Comparison of ENCODE assay signal across 9 cellular contexts in genomic region chr2:100291152-100291970, GRCh38. TPM values are rescaled to one million over a fixed set of nuclear protein-coding genes. Genes with fewer than 3 reads are reported as not detected.
DNase-seq lines count a peak whose midpoint lies in the region; ATAC-seq and TF ChIP-seq lines count a peak whose summit lies in the region.
"Had no signal": no experiment of that assay in that cellular context is flagged by ENCODE, and none has a peak within 500 bp of the region (broad histone marks: within the 10 kb centered on the region; RNA-seq: fewer than 3 reads in every experiment).

No MANE protein-coding gene starts in this region.

- TF ChIP-seq CTCF in osteoblast (IDR thresholded peaks at IDR 0.05; ENCODE audit: extremely low read depth, low read depth, low read length) = no peak

- no peak overlapping the region for H2AFZ ChIP-seq in osteoblast (ENCODE audit: low read length)

- H3K79me2 ChIP-seq in osteoblast (ENCODE audit: insufficient read depth, low read length) = no peaks in the 10 kb centered on the region

- H4K20me1 ChIP-seq in osteoblast (ENCODE audit: insufficient read depth, low read length) = no peaks in the 10 kb centered on the region

- intact Hi-C loops in aorta (cut with DNase I) = no loop called here

- WGBS in aorta, 2 donors = 70 to 77% methylated on average over 13 of the region's 13 CpGs

- H3K9me3 ChIP-seq in CD8-positive, alpha-beta memory T cell (ENCODE audit: low read length) = no peaks in the 10 kb centered on the region
- H3K9me3 ChIP-seq in MG63 (no peaks in the 10 kb centered on the region), endocrine pancreas (ENCODE audit: control insufficient read depth, low read length) (no peaks in the 10 kb centered on the region), osteoblast (ENCODE audit: low read depth, low read length) (no peaks in the 10 kb centered on the region), aorta (ENCODE audit: control insufficient read depth, low read length) (no peaks in the 10 kb centered on the region)

- H3K4me1 Mint-ChIP-seq in CD8-positive, alpha-beta memory T cell = peaks cover 0 to 10% (median 0%) of the 10 kb centered on the region in 3 donors
- H3K4me1 Mint-ChIP-seq: naive B cell had no signal

- H3K4me3 Mint-ChIP-seq in CD8-positive, alpha-beta memory T cell = no peak overlapping the region
- H3K4me3 Mint-ChIP-seq: naive B cell had no signal

- peak; percentile 78 for ATAC-seq in aorta (ENCODE audit: low FRiP score)
- ATAC-seq in GM19328 (IDR thresholded peaks at IDR 0.05; ENCODE audit: unreplicated experiment) = no peak

- CTCF ChIA-PET in CD8-positive, alpha-beta memory T cell (lab: Charles Lee) = interaction anchor here (1.5 kb wide), 1 partner anchor 28 kb away, joined by 3 read pairs; no protein-coding TSS in a partner anchor

- peak overlapping the region; percentile 22 for H3K9ac ChIP-seq in endocrine pancreas (ENCODE audit: control insufficient read depth, insufficient read depth, low read length)

- peaks cover under 1% of the 10 kb centered on the region for H3K27me3 ChIP-seq in CD8-positive, alpha-beta memory T cell (ENCODE audit: insufficient read depth, low read length, poor library complexity, severe bottlenecking)
- H3K27me3 ChIP-seq in MG63 = no peaks in the 10 kb centered on the region
- H3K27me3 ChIP-seq in endocrine pancreas (ENCODE audit: control insufficient read depth, insufficient read depth, low read length) = no peaks in the 10 kb centered on the region
- peaks cover 16% of the 10 kb centered on the region for H3K27me3 ChIP-seq in osteoblast (ENCODE audit: insufficient read depth, low read length)
- no peaks in the 10 kb centered on the region for H3K27me3 ChIP-seq in aorta (ENCODE audit: control insufficient read depth in 1 of 2, insufficient read depth in 2 of 2, low read length in 1 of 2)

- peak in 4 of 5 donors; percentile 3 to 75 (median 40) for DNase-seq in CD8-positive, alpha-beta memory T cell
- peak; percentile 93 for DNase-seq in MG63
- DNase-seq in activated CD4-positive, alpha-beta T cell treated with anti-CD3 and anti-CD28 coated beads for 48 hours = peak; percentile 78
- no peak for DNase-seq in osteoblast (ENCODE audit: insufficient read length, low spot score, missing footprints)
- peak in 1 of 2 donors; percentile 54 for DNase-seq in aorta
- no peak for DNase-seq in NCI-H2171 treated with DMSO at 0.1 percent for 48 hours (lab: John Stamatoyannopoulos, UW)
- DNase-seq: naive B cell had no signal

- H3K27me3 Mint-ChIP-seq in CD8-positive, alpha-beta memory T cell = peaks cover 4 to 5% of the 10 kb centered on the region in 2 donors

- H3K36me3 Mint-ChIP-seq in CD8-positive, alpha-beta memory T cell = no peaks in the 10 kb centered on the region
- H3K36me3 Mint-ChIP-seq: naive B cell had no signal

- peak overlapping the region; percentile 68 for H3K27ac ChIP-seq in CD8-positive, alpha-beta memory T cell (ENCODE audit: low read depth, low read length)
- H3K27ac ChIP-seq in osteoblast (ENCODE audit: low read depth, low read length) (peak overlapping the region; percentile 91), aorta (ENCODE audit: low read depth in 1 of 2, low read length in 2 of 2) (no peak overlapping the region)

- no peak overlapping the region for H3K27ac Mint-ChIP-seq in CD8-positive, alpha-beta memory T cell

- H3K36me3 ChIP-seq in CD8-positive, alpha-beta memory T cell (ENCODE audit: insufficient read depth, low read length) = no peaks in the 10 kb centered on the region
- H3K36me3 ChIP-seq in MG63 (no peaks in the 10 kb centered on the region), endocrine pancreas (ENCODE audit: control insufficient read depth, insufficient read depth, low read length) (peaks cover 10% of the 10 kb centered on the region), osteoblast (ENCODE audit: insufficient read depth, low read length) (no peaks in the 10 kb centered on the region), aorta (ENCODE audit: control insufficient read depth in 1 of 2, insufficient read depth in 2 of 2, low read length in 1 of 2) (peaks cover 0 to 7% of the 10 kb centered on the region in 2 donors)

- POLR2A ChIA-PET in CD8-positive, alpha-beta memory T cell (lab: Charles Lee) = no interaction called here

- no peak overlapping the region for H3K4me3 ChIP-seq in CD8-positive, alpha-beta memory T cell (ENCODE audit: low read length)
- H3K4me3 ChIP-seq in MG63 (no peak overlapping the region), endocrine pancreas (ENCODE audit: control insufficient read depth, insufficient read depth, low read length) (no peak overlapping the region), osteoblast (ENCODE audit: insufficient read depth, low read length) (no peak overlapping the region), aorta (ENCODE audit: low read length in 2 of 2) (no peak overlapping the region)

- H3K4me1 ChIP-seq in CD8-positive, alpha-beta memory T cell (ENCODE audit: insufficient read depth, low read length) = peaks cover 5% of the 10 kb centered on the region
- H3K4me1 ChIP-seq in endocrine pancreas (ENCODE audit: control insufficient read depth, insufficient read depth, low read length) (peaks cover 12% of the 10 kb centered on the region), osteoblast (ENCODE audit: insufficient read depth, low read length) (peaks cover 23% of the 10 kb centered on the region), aorta (ENCODE audit: control insufficient read depth in 1 of 2, insufficient read depth in 2 of 2, low read length in 2 of 2) (no peaks in the 10 kb centered on the region)

- peak overlapping the region; percentile 42 for H3K4me2 ChIP-seq in osteoblast (ENCODE audit: insufficient read depth, low read length)

- no peaks in the 10 kb centered on the region for H3K9me3 Mint-ChIP-seq in CD8-positive, alpha-beta memory T cell
- H3K9me3 Mint-ChIP-seq: naive B cell had no signal

RNA-seq across cellular contexts. Expression of gene LONRF2, which starts 30.9 kb away (rescaled TPM):
- under 1 TPM; 0.13 to 0.20 TPM for total RNA-seq in CD8-positive, alpha-beta memory T cell
- polyA plus RNA-seq in CD8-positive, alpha-beta memory T cell = not detected
- total RNA-seq in MG63 (2014; rRNA removed; shearing (Covaris generic); ENCODE audit: low replicate concordance) = 1.4 and 2.0 TPM in 2 replicates
- total RNA-seq in osteoblast (under 0.01 TPM in 2 replicates), aorta (10 to 100 TPM; 10.3 to 10.9 TPM)
- under 1 TPM; 0.43 to 0.75 TPM for polyA plus RNA-seq in aorta

Comparison
In these comparisons a context has a peak if more than half of its experiments do, and no peak if none do; other contexts are left out.
1. DNase-seq: peak in CD8-positive, alpha-beta memory T cell (4 of 5), MG63 (single experiment) and activated CD4-positive, alpha-beta T cell treated with anti-CD3 and anti-CD28 coated beads for 48 hours (single experiment); none in osteoblast (single experiment) and NCI-H2171 treated with DMSO at 0.1 percent for 48 hours (single experiment).
2. H3K27ac ChIP-seq: peak in CD8-positive, alpha-beta memory T cell (single experiment) and osteoblast (single experiment); none in aorta (0 of 2).